ENCODE assay signal across 22 cellular contexts in the genomic region with DNA sequence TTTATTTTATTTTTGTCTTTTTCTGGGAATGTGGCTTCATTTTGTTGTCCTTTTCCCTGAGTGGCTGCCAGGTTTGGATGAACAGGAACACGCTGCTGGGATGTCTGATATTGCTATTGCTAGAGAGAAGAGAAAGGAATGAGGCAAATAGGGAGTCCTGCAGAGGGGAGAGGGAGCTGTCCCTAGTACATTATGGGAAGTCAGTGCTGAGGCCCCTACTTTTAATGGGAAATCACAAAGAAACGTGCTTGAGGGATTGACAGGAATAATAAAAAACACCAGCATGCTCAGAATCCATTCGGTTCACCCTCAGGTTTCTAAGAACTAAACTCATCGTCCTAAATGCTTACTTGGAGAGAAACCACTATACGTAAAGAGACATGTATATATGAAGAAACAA.
"Had no signal": no experiment of that assay in that cellular context is flagged by ENCODE, and none has a peak within 500 bp of the region (broad histone marks: within the 10 kb centered on the region; RNA-seq: fewer than 3 reads in every experiment).

No MANE protein-coding gene starts in this region.

- H3K27ac ChIP-seq: colonic mucosa, epithelial cell of prostate, esophagus squamous epithelium, gastrocnemius medialis, heart right ventricle, left lung, lower lobe of right lung had no signal

- H3K4me3 ChIP-seq: colonic mucosa, esophagus squamous epithelium, gastrocnemius medialis, heart right ventricle, left lung, lower lobe of right lung, mucosa of descending colon had no signal

- H3K36me3 ChIP-seq: colonic mucosa, esophagus squamous epithelium, gastrocnemius medialis, heart right ventricle, left lung, lower lobe of right lung had no signal

- H3K27me3 ChIP-seq: colonic mucosa, esophagus squamous epithelium, gastrocnemius medialis, heart right ventricle, left lung had no signal

- H3K4me1 ChIP-seq: colonic mucosa, esophagus squamous epithelium, gastrocnemius medialis, heart right ventricle, left lung, lower lobe of right lung had no signal

- DNase-seq: colonic mucosa; cortex of kidney; effector CD8-positive, alpha-beta T cell; effector memory CD8-positive, alpha-beta T cell; endodermal cell; esophagus squamous epithelium; foreskin fibroblast; foreskin melanocyte; gastrocnemius medialis; glutamatergic neuron; head of caudate nucleus; heart right ventricle; hippocampal formation; left cardiac atrium; left lung; left ventricle myocardium superior; lower lobe of right lung; mesenchymal stem cell; mucosa of descending colon; naive B cell had no signal

- H3K9me3 ChIP-seq: colonic mucosa, esophagus squamous epithelium, gastrocnemius medialis, heart right ventricle, left lung, lower lobe of right lung, mucosa of descending colon had no signal

- ATAC-seq: effector memory CD8-positive, alpha-beta T cell; esophagus mucosa; gastrocnemius medialis; heart right ventricle; left cardiac atrium; left lung; left ventricle myocardium superior; lower lobe of right lung; mucosa of descending colon had no signal
